ENCODE assay signal across 1 cellular context in the genomic region with DNA sequence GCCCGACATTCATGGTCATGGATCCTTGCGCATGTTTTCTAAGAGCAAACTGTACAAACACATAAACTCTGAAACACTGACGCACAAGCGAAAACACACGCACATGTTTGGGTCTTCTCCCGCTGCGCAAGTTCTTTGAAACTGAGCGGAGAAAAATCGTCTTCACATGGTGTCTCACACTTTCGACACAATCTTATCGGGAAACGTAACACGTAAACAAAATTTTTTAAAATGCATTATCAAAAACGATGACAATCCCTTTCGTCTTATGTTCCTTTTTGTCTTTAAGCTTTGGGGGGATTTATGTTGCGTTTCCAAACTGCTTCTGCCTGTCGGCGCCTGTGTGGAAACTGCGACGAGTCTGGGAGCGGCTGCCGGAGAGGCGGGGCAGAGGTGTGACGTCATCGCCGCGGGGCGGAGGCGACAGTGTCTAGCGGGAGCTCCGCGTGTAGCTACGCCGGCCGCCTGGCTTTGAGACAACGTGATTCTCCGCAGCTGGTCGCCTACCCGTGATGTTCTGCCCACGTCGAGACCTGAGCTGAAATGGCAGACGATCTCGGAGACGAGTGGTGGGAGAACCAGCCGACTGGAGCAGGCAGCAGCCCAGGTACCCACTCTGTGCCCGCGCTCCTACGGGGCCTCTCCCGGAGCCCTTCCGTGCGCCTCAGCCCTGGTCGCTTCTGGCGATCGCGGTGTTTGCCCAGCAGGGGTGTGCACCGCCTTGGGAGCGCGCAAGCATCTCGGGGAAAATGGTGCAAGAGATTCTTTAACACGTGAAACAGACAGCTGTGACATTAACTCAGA.
A peak's percentile ranks its signal among the peaks of the same experiment; 100 is the strongest.
TF ChIP-seq lines count a peak whose summit lies in the region.

Gene CMSS1, plus strand, starts transcription at position 426 of the 804 bp plus-strand sequence.

TF ChIP-seq in HepG2, 621 proteins besides CTCF, POLR2A, EP300 and RAD21 (continued from another document and continues in another):
- TF ChIP-seq, protein P1, sequence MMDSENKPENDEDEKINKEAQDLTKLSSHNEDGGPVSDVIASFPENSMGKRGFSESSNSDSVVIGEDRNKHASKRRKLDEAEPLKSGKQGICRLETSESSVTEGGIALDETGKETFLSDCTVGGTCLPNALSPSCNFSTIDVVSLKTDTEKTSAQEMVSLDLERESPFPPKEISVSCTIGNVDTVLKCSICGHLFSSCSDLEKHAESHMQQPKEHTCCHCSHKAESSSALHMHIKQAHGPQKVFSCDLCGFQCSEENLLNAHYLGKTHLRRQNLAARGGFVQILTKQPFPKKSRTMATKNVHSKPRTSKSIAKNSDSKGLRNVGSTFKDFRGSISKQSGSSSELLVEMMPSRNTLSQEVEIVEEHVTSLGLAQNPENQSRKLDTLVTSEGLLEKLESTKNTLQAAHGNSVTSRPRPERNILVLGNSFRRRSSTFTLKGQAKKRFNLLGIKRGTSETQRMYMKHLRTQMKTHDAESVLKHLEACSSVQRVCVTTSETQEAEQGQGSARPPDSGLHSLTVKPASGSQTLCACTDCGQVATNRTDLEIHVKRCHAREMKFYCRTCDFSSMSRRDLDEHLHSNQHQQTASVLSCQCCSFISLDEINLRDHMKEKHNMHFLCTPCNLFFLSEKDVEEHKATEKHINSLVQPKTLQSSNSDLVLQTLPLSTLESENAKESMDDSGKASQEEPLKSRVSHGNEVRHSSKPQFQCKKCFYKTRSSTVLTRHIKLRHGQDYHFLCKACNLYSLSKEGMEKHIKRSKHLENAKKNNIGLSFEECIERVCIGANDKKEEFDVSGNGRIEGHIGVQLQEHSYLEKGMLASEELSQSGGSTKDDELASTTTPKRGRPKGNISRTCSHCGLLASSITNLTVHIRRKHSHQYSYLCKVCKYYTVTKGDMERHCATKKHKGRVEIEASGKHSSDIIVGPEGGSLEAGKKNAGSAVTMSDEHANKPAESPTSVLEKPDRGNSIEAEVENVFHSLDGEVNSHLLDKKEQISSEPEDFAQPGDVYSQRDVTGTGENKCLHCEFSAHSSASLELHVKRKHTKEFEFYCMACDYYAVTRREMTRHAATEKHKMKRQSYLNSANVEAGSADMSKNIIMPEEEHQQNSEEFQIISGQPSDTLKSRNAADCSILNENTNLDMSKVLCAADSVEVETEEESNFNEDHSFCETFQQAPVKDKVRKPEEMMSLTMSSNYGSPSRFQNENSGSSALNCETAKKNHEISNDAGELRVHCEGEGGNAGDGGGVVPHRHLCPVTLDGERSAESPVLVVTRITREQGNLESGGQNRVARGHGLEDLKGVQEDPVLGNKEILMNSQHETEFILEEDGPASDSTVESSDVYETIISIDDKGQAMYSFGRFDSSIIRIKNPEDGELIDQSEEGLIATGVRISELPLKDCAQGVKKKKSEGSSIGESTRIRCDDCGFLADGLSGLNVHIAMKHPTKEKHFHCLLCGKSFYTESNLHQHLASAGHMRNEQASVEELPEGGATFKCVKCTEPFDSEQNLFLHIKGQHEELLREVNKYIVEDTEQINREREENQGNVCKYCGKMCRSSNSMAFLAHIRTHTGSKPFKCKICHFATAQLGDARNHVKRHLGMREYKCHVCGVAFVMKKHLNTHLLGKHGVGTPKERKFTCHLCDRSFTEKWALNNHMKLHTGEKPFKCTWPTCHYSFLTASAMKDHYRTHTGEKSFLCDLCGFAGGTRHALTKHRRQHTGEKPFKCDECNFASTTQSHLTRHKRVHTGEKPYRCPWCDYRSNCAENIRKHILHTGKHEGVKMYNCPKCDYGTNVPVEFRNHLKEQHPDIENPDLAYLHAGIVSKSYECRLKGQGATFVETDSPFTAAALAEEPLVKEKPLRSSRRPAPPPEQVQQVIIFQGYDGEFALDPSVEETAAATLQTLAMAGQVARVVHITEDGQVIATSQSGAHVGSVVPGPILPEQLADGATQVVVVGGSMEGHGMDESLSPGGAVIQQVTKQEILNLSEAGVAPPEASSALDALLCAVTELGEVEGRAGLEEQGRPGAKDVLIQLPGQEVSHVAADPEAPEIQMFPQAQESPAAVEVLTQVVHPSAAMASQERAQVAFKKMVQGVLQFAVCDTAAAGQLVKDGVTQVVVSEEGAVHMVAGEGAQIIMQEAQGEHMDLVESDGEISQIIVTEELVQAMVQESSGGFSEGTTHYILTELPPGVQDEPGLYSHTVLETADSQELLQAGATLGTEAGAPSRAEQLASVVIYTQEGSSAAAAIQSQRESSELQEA (CRISPR knock-in tag; IDR thresholded peaks at IDR 0.05; ENCODE audit: not compliant biosample characterization), result peak; percentile 69
- TF ChIP-seq ZNF619 (CRISPR knock-in tag; IDR thresholded peaks at IDR 0.05) (peak; percentile 77; the same call in 1 of the 2 replicates), MIXL1 (CRISPR knock-in tag; IDR thresholded peaks at IDR 0.05) (0 out of 2 replicates have a peak, but pooled peaks have one; percentile 32), GPN1 (CRISPR knock-in tag; IDR thresholded peaks at IDR 0.05; ENCODE audit: borderline replicate concordance) (0 out of 2 replicates have a peak, but pooled peaks have one; percentile 56), EZH2 (conservative IDR thresholded peaks at IDR 0.05; ENCODE audit: low read depth, low read length) (no peak), POLR2G (IDR thresholded peaks at IDR 0.05; ENCODE audit: low read depth, low read length) (peak; percentile 77), ZNF292 (CRISPR knock-in tag; IDR thresholded peaks at IDR 0.05; ENCODE audit: borderline replicate concordance, low read depth) (peak; percentile 65; the same call in 1 of the 2 replicates), FOXJ3 (CRISPR knock-in tag; IDR thresholded peaks at IDR 0.05; ENCODE audit: borderline replicate concordance) (peak; percentile 90), NFE2L1 (CRISPR knock-in tag; IDR thresholded peaks at IDR 0.05; ENCODE audit: borderline replicate concordance) (no peak), ZNF672 (CRISPR knock-in tag; IDR thresholded peaks at IDR 0.05) (no peak), ZNF337 (CRISPR knock-in tag; IDR thresholded peaks at IDR 0.05; ENCODE audit: borderline replicate concordance, low read depth) (no peak), MLLT10 (CRISPR knock-in tag; IDR thresholded peaks at IDR 0.05) (no peak), REST (IDR thresholded peaks at IDR 0.05; ENCODE audit: borderline replicate concordance in 1 of 2, low read depth in 1 of 2, low read length in 2 of 2) (no peak), ATF7-NPFF (CRISPR knock-in tag; IDR thresholded peaks at IDR 0.05; ENCODE audit: low read depth) (no peak), ZFP1 (CRISPR knock-in tag; IDR thresholded peaks at IDR 0.05) (no peak), PHF21A (CRISPR knock-in tag; IDR thresholded peaks at IDR 0.05) (peak; percentile 56; the same call in 1 of the 2 replicates), ZMYM2 (CRISPR knock-in tag; IDR thresholded peaks at IDR 0.05) (no peak), HNRNPH1 (optimal IDR thresholded peaks at IDR 0.05; ENCODE audit: low read depth, low read length) (no peak), HNRNPL (IDR thresholded peaks at IDR 0.05; ENCODE audit: low read depth, low read length) (0 out of 2 replicates have a peak, but pooled peaks have one; percentile 74), NR2F1 (CRISPR knock-in tag; IDR thresholded peaks at IDR 0.05) (no peak), LBX2 (CRISPR knock-in tag; IDR thresholded peaks at IDR 0.05; ENCODE audit: borderline replicate concordance) (0 out of 2 replicates have a peak, but pooled peaks have one; percentile 34), JARID2 (CRISPR knock-in tag; IDR thresholded peaks at IDR 0.05; ENCODE audit: insufficient replicate concordance) (no peak), ATF1 (CRISPR knock-in tag; IDR thresholded peaks at IDR 0.05) (peak; percentile 98), ZNF549 (CRISPR knock-in tag; IDR thresholded peaks at IDR 0.05) (no peak), IRF2 (CRISPR knock-in tag; IDR thresholded peaks at IDR 0.05) (peak; percentile 75; the same call in 1 of the 2 replicates), ZNF205 (CRISPR knock-in tag; IDR thresholded peaks at IDR 0.05) (peak; percentile 5; the same call in 1 of the 2 replicates), MAFF (IDR thresholded peaks at IDR 0.05; ENCODE audit: low read depth, low read length) (peak; percentile 65), CREB3 (CRISPR knock-in tag; IDR thresholded peaks at IDR 0.05) (peak; percentile 90; the same call in 1 of the 2 replicates)
- TF ChIP-seq, protein P2, sequence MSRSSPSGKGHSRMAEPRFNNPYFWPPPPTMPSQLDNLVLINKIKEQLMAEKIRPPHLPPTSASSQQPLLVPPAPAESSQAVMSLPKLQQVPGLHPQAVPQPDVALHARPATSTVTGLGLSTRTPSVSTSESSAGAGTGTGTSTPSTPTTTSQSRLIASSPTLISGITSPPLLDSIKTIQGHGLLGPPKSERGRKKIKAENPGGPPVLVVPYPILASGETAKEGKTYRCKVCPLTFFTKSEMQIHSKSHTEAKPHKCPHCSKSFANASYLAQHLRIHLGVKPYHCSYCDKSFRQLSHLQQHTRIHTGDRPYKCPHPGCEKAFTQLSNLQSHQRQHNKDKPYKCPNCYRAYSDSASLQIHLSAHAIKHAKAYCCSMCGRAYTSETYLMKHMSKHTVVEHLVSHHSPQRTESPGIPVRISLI (CRISPR knock-in tag; IDR thresholded peaks at IDR 0.05; ENCODE audit: borderline replicate concordance), result no peak
- TF ChIP-seq, protein P3, sequence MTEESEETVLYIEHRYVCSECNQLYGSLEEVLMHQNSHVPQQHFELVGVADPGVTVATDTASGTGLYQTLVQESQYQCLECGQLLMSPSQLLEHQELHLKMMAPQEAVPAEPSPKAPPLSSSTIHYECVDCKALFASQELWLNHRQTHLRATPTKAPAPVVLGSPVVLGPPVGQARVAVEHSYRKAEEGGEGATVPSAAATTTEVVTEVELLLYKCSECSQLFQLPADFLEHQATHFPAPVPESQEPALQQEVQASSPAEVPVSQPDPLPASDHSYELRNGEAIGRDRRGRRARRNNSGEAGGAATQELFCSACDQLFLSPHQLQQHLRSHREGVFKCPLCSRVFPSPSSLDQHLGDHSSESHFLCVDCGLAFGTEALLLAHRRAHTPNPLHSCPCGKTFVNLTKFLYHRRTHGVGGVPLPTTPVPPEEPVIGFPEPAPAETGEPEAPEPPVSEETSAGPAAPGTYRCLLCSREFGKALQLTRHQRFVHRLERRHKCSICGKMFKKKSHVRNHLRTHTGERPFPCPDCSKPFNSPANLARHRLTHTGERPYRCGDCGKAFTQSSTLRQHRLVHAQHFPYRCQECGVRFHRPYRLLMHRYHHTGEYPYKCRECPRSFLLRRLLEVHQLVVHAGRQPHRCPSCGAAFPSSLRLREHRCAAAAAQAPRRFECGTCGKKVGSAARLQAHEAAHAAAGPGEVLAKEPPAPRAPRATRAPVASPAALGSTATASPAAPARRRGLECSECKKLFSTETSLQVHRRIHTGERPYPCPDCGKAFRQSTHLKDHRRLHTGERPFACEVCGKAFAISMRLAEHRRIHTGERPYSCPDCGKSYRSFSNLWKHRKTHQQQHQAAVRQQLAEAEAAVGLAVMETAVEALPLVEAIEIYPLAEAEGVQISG (CRISPR knock-in tag; IDR thresholded peaks at IDR 0.05), result peak; percentile 74
- TF ChIP-seq, protein P4, sequence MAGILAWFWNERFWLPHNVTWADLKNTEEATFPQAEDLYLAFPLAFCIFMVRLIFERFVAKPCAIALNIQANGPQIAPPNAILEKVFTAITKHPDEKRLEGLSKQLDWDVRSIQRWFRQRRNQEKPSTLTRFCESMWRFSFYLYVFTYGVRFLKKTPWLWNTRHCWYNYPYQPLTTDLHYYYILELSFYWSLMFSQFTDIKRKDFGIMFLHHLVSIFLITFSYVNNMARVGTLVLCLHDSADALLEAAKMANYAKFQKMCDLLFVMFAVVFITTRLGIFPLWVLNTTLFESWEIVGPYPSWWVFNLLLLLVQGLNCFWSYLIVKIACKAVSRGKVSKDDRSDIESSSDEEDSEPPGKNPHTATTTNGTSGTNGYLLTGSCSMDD (CRISPR knock-in tag; IDR thresholded peaks at IDR 0.05), result no peak
